8 cellular contexts compared by ENCODE assay signal in the genomic region with DNA sequence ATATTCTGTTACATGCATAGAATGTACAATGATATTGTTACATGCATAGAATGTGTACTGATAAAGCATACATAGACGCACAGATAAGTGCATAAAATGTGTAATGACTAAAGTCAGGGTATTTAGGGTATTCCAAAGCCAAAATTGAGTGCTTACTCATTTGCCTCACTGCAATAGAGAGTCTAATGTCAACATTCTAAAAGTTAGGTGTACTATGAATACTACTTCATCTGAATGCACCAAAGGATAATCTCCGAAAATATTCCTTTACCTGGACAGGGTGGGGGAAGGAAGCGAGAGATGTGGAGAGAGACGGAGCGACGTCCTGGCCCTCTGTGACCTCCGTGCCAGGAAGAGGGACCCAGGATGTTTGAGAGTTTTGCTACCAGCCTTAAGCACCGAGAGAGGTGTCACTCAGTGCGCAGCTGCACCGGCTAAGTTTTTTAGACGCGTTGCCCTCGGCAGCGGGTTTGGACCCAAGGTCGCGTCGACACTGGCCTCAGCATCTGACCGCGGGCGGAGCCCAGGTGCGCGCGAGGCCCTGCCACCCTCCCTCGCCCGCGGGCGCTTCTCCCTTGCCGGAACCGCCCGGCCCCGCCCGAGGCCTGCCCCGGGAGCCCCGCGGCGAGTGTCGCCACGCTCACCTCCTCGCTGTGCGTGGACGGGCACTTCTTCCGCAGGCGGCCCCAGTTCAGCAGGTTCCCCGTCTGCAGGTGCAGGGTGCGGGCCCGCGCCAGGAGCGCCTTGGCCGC. TPM values are rescaled to one million over a fixed set of nuclear protein-coding genes. Genes with fewer than 3 reads are reported as not detected.
DNase-seq lines count a peak whose midpoint lies in the region; ATAC-seq, FAIRE-seq and TF ChIP-seq lines count a peak whose summit lies in the region.

No MANE protein-coding gene starts in this region.

- FAIRE-seq in pancreas (lab: Jason Lieb, UNC): no peak

- H3F3A ChIP-seq in OCI-LY1 (ENCODE audit: insufficient read depth, low read length): 0 out of 2 replicates have a peak, but pooled peaks cover 2% of the 10 kb centered on the region

- H3K79me2 ChIP-seq in OCI-LY1 (ENCODE audit: insufficient read depth, low read length): peaks cover 30% of the 10 kb centered on the region

- intact Hi-C loops in activated T-helper 1 cell treated with anti-CD3 and anti-CD28 coated beads, Interleukin-12 subunit alpha, Interleukin-12 subunit beta, Interleukin-2, Interleukin-4 antibody, amounts not matched to agents 30 ng/mL and 10 ng/mL and 1 ng/mL, durations not matched to agents 14 hours and 24 hours and 36 hours (cut with micrococcal nuclease): loop anchor here (1.0 to 10.0 kb wide), 10 partner anchors 29 to 1326 kb away; partner anchors contain the start of genes ABCD3, ALG14, DNTTIP2 and RWDD3
- intact Hi-C loops in pancreas (cut with DNase I): no loop called here

- H3K27ac ChIP-seq in OCI-LY1 (ENCODE audit: low read depth, low read length, poor library complexity, severe bottlenecking): peak overlapping the region; percentile 59
- H3K27ac ChIP-seq in pancreas: peak overlapping the region; percentile 80 to 91 (median 84)
- H3K27ac ChIP-seq in tibial nerve: peak overlapping the region; percentile 67 to 87 (median 86)

- peaks cover 13% of the 10 kb centered on the region for H3K36me3 Mint-ChIP-seq in activated T-helper 1 cell treated with anti-CD3 and anti-CD28 coated beads, Interleukin-12 subunit alpha, Interleukin-12 subunit beta, Interleukin-2, Interleukin-4 antibody, amounts not matched to agents 30 ng/mL and 10 ng/mL and 1 ng/mL, durations not matched to agents 14 hours and 24 hours and 36 hours (ENCODE audit: low read depth)

- no peak for TF ChIP-seq CTCF in OCI-LY1 (IDR thresholded peaks at IDR 0.05; ENCODE audit: low read length)
- no peak for TF ChIP-seq CTCF in pancreas (IDR thresholded peaks at IDR 0.05)
- no peak for TF ChIP-seq CTCF in tibial nerve (IDR thresholded peaks at IDR 0.05)

- no peak for TF ChIP-seq EP300 in tibial nerve (IDR thresholded peaks at IDR 0.05)

- peak overlapping the region; percentile 94 for H3K27ac Mint-ChIP-seq in activated T-helper 1 cell treated with anti-CD3 and anti-CD28 coated beads, Interleukin-12 subunit alpha, Interleukin-12 subunit beta, Interleukin-2, Interleukin-4 antibody, amounts not matched to agents 30 ng/mL and 10 ng/mL and 1 ng/mL, durations not matched to agents 14 hours and 24 hours and 36 hours

- H3K27me3 Mint-ChIP-seq in activated T-helper 1 cell treated with anti-CD3 and anti-CD28 coated beads, Interleukin-12 subunit alpha, Interleukin-12 subunit beta, Interleukin-2, Interleukin-4 antibody, amounts not matched to agents 30 ng/mL and 10 ng/mL and 1 ng/mL, durations not matched to agents 14 hours and 24 hours and 36 hours (ENCODE audit: insufficient read depth): peaks cover 18% of the 10 kb centered on the region

- H3K4me1 Mint-ChIP-seq in activated T-helper 1 cell treated with anti-CD3 and anti-CD28 coated beads, Interleukin-12 subunit alpha, Interleukin-12 subunit beta, Interleukin-2, Interleukin-4 antibody, amounts not matched to agents 30 ng/mL and 10 ng/mL and 1 ng/mL, durations not matched to agents 14 hours and 24 hours and 36 hours (ENCODE audit: low read depth): peaks cover 48% of the 10 kb centered on the region

- H2AFZ ChIP-seq in OCI-LY1 (ENCODE audit: low read length): no peak overlapping the region

- DNase-seq in NOMO-1 treated with DMSO at 0.1 percent for 48 hours (lab: John Stamatoyannopoulos, UW; ENCODE audit: unreplicated experiment) (peak; percentile 21), NOMO-1 treated with dmso at 0.1 percent for 144 hours (lab: John Stamatoyannopoulos, UW; ENCODE audit: unreplicated experiment) (no peak), germinal center (ENCODE audit: low spot score) (peak; percentile 60), pancreas (peak; percentile 45 to 82 (median 59)), tibial nerve (ENCODE audit: low spot score in 2 of 2) (peak in 1 of 2 donors; percentile 5)
- DNase-seq in activated T-helper 1 cell treated with anti-CD3 and anti-CD28 coated beads, Interleukin-12 subunit alpha, Interleukin-12 subunit beta, Interleukin-2, Interleukin-4 antibody, amounts not matched to agents 30 ng/mL and 10 ng/mL and 1 ng/mL, durations not matched to agents 14 hours and 24 hours and 36 hours (ENCODE audit: low spot score): peak; percentile 45

- 0% methylated on average over 41 to 49 of the region's 49 CpGs for WGBS in pancreas, 2 donors
- 1 to 2% methylated on average over 19 to 48 of the region's 49 CpGs for WGBS in tibial nerve, 2 donors

- H3K36me3 ChIP-seq in OCI-LY1 (ENCODE audit: insufficient read depth, low read length): no peaks in the 10 kb centered on the region
- no peaks in the 10 kb centered on the region for H3K36me3 ChIP-seq in pancreas
- H3K36me3 ChIP-seq in tibial nerve: no peaks in the 10 kb centered on the region

- H3K4me3 Mint-ChIP-seq in activated T-helper 1 cell treated with anti-CD3 and anti-CD28 coated beads, Interleukin-12 subunit alpha, Interleukin-12 subunit beta, Interleukin-2, Interleukin-4 antibody, amounts not matched to agents 30 ng/mL and 10 ng/mL and 1 ng/mL, durations not matched to agents 14 hours and 24 hours and 36 hours: peak overlapping the region; percentile 94

- H3K4me2 ChIP-seq in OCI-LY1 (ENCODE audit: low read length): peak overlapping the region; percentile 68

- H3K27me3 ChIP-seq in OCI-LY1 (ENCODE audit: insufficient read depth, low read length): no peaks in the 10 kb centered on the region
- no peaks in the 10 kb centered on the region for H3K27me3 ChIP-seq in pancreas
- no peaks in the 10 kb centered on the region for H3K27me3 ChIP-seq in tibial nerve

- ATAC-seq in HG02885 (IDR thresholded peaks at IDR 0.05; ENCODE audit: poor library complexity, unreplicated experiment): peak; percentile 39
- ATAC-seq in pancreas: peak; percentile 30 to 61 (median 55)

- no peaks in the 10 kb centered on the region for H4K20me1 ChIP-seq in OCI-LY1 (ENCODE audit: insufficient read depth, low read length)

- TF ChIP-seq POLR2A in tibial nerve (IDR thresholded peaks at IDR 0.05): no peak

- peak overlapping the region; percentile 77 for H3K4me3 ChIP-seq in OCI-LY1 (ENCODE audit: low read depth, low read length, poor library complexity, severe bottlenecking)
- peak overlapping the region; percentile 74 to 96 (median 86) for H3K4me3 ChIP-seq in pancreas
- peak overlapping the region; percentile 58 to 95 (median 80) for H3K4me3 ChIP-seq in tibial nerve

- H3K9me3 ChIP-seq in OCI-LY1 (ENCODE audit: low read length): no peaks in the 10 kb centered on the region
- no peaks in the 10 kb centered on the region for H3K9me3 ChIP-seq in pancreas
- peaks cover 0 to 11% (median 0%) of the 10 kb centered on the region in 4 donors for H3K9me3 ChIP-seq in tibial nerve

- H3K9ac ChIP-seq in OCI-LY1 (ENCODE audit: low read length): peak overlapping the region; percentile 69

- H3K4me1 ChIP-seq in OCI-LY1 (ENCODE audit: insufficient read depth, low read length, severe bottlenecking) (peaks cover 52% of the 10 kb centered on the region), pancreas (peaks cover 5 to 17% (median 8%) of the 10 kb centered on the region in 3 donors), tibial nerve (peaks cover 0 to 39% (median 11%) of the 10 kb centered on the region in 4 donors)

- H3K9me3 Mint-ChIP-seq in activated T-helper 1 cell treated with anti-CD3 and anti-CD28 coated beads, Interleukin-12 subunit alpha, Interleukin-12 subunit beta, Interleukin-2, Interleukin-4 antibody, amounts not matched to agents 30 ng/mL and 10 ng/mL and 1 ng/mL, durations not matched to agents 14 hours and 24 hours and 36 hours: peaks cover 7% of the 10 kb centered on the region

- no peaks in the 10 kb centered on the region for H3K9me2 ChIP-seq in OCI-LY1 (ENCODE audit: low read depth, low read length)

RNA-seq across cellular contexts. Expression of gene GCLM, which starts 0.7 kb away (rescaled TPM):
- total RNA-seq in activated T-helper 1 cell treated with anti-CD3 and anti-CD28 coated beads, Interleukin-12 subunit alpha, Interleukin-12 subunit beta, Interleukin-2, Interleukin-4 antibody, amounts not matched to agents 30 ng/mL and 10 ng/mL and 1 ng/mL, durations not matched to agents 14 hours and 24 hours and 36 hours: 20.2 and 23.8 TPM in 2 replicates
- 1 to 10 TPM; 3.9 to 9.6 (median 6.7) TPM for total RNA-seq in pancreas
- polyA plus RNA-seq in pancreas: 10 to 100 TPM in 1 of 2 donors, 1 to 10 TPM in 1; 2.1 to 10.4 TPM
- 10 to 100 TPM; 13.1 to 36.3 (median 19.1) TPM for total RNA-seq in tibial nerve

RNA-seq across cellular contexts. Expression of gene DNTTIP2, which starts 29.6 kb away (rescaled TPM):
- 80.3 and 90.8 TPM in 2 replicates for total RNA-seq in activated T-helper 1 cell treated with anti-CD3 and anti-CD28 coated beads, Interleukin-12 subunit alpha, Interleukin-12 subunit beta, Interleukin-2, Interleukin-4 antibody, amounts not matched to agents 30 ng/mL and 10 ng/mL and 1 ng/mL, durations not matched to agents 14 hours and 24 hours and 36 hours
- total RNA-seq in pancreas (10 to 100 TPM; 15.7 to 24.3 (median 20.5) TPM), tibial nerve (10 to 100 TPM; 11.8 to 36.5 (median 21.3) TPM)
- polyA plus RNA-seq in pancreas: 10 to 100 TPM; 26.4 to 39.2 TPM
